In the genomic region with DNA sequence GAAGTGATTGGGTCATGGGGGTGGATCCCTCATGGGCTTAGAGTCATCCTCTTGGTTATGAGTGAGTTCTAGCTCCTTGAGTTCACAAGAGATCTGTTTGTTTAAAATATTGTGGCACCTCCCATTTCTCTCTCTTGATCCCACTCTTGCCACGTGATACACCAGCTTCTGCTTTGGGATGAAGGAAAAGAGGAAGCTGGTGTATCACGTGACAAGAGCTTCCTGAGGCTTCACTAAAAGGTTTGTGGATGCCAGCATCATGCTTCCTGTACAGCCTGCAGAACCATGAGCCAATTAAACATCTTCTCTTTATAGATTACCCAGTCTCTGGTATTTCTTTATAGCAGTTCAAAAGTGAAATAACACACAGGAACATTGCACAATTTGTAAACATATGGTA, we compare ENCODE assay signal across 1 cellular context.
TF ChIP-seq lines count a peak whose summit lies in the region.

No MANE protein-coding gene starts in this region.

TF ChIP-seq in H1, 55 proteins besides CTCF, POLR2A, EP300 and RAD21 (continued from another document):
- TF ChIP-seq, protein P1, sequence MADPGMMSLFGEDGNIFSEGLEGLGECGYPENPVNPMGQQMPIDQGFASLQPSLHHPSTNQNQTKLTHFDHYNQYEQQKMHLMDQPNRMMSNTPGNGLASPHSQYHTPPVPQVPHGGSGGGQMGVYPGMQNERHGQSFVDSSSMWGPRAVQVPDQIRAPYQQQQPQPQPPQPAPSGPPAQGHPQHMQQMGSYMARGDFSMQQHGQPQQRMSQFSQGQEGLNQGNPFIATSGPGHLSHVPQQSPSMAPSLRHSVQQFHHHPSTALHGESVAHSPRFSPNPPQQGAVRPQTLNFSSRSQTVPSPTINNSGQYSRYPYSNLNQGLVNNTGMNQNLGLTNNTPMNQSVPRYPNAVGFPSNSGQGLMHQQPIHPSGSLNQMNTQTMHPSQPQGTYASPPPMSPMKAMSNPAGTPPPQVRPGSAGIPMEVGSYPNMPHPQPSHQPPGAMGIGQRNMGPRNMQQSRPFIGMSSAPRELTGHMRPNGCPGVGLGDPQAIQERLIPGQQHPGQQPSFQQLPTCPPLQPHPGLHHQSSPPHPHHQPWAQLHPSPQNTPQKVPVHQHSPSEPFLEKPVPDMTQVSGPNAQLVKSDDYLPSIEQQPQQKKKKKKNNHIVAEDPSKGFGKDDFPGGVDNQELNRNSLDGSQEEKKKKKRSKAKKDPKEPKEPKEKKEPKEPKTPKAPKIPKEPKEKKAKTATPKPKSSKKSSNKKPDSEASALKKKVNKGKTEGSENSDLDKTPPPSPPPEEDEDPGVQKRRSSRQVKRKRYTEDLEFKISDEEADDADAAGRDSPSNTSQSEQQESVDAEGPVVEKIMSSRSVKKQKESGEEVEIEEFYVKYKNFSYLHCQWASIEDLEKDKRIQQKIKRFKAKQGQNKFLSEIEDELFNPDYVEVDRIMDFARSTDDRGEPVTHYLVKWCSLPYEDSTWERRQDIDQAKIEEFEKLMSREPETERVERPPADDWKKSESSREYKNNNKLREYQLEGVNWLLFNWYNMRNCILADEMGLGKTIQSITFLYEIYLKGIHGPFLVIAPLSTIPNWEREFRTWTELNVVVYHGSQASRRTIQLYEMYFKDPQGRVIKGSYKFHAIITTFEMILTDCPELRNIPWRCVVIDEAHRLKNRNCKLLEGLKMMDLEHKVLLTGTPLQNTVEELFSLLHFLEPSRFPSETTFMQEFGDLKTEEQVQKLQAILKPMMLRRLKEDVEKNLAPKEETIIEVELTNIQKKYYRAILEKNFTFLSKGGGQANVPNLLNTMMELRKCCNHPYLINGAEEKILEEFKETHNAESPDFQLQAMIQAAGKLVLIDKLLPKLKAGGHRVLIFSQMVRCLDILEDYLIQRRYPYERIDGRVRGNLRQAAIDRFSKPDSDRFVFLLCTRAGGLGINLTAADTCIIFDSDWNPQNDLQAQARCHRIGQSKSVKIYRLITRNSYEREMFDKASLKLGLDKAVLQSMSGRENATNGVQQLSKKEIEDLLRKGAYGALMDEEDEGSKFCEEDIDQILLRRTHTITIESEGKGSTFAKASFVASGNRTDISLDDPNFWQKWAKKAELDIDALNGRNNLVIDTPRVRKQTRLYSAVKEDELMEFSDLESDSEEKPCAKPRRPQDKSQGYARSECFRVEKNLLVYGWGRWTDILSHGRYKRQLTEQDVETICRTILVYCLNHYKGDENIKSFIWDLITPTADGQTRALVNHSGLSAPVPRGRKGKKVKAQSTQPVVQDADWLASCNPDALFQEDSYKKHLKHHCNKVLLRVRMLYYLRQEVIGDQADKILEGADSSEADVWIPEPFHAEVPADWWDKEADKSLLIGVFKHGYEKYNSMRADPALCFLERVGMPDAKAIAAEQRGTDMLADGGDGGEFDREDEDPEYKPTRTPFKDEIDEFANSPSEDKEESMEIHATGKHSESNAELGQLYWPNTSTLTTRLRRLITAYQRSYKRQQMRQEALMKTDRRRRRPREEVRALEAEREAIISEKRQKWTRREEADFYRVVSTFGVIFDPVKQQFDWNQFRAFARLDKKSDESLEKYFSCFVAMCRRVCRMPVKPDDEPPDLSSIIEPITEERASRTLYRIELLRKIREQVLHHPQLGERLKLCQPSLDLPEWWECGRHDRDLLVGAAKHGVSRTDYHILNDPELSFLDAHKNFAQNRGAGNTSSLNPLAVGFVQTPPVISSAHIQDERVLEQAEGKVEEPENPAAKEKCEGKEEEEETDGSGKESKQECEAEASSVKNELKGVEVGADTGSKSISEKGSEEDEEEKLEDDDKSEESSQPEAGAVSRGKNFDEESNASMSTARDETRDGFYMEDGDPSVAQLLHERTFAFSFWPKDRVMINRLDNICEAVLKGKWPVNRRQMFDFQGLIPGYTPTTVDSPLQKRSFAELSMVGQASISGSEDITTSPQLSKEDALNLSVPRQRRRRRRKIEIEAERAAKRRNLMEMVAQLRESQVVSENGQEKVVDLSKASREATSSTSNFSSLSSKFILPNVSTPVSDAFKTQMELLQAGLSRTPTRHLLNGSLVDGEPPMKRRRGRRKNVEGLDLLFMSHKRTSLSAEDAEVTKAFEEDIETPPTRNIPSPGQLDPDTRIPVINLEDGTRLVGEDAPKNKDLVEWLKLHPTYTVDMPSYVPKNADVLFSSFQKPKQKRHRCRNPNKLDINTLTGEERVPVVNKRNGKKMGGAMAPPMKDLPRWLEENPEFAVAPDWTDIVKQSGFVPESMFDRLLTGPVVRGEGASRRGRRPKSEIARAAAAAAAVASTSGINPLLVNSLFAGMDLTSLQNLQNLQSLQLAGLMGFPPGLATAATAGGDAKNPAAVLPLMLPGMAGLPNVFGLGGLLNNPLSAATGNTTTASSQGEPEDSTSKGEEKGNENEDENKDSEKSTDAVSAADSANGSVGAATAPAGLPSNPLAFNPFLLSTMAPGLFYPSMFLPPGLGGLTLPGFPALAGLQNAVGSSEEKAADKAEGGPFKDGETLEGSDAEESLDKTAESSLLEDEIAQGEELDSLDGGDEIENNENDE (IDR thresholded peaks at IDR 0.05; ENCODE audit: insufficient replicate concordance, low read length), result no peak
- TF ChIP-seq BRCA1 (IDR thresholded peaks at IDR 0.05; ENCODE audit: low read depth, low read length), result no peak
- TF ChIP-seq SIRT6 (IDR thresholded peaks at IDR 0.05; ENCODE audit: low read length), result no peak
- TF ChIP-seq CHD1 (IDR thresholded peaks at IDR 0.05; ENCODE audit: low read depth, low read length), result no peak
- no peak for TF ChIP-seq SIX5 (IDR thresholded peaks at IDR 0.05; ENCODE audit: low read depth, low read length)
TF ChIP-seq in H1: peak in this region for 0.
